In genomic region chr11:47467372-47467771, GRCh38 we compare ENCODE assay signal across 8 cellular contexts. TPM values are rescaled to one million over a fixed set of nuclear protein-coding genes. Genes with fewer than 3 reads are reported as not detected.
DNase-seq lines count a peak whose midpoint lies in the region; ATAC-seq, FAIRE-seq and TF ChIP-seq lines count a peak whose summit lies in the region.

No MANE protein-coding gene starts in this region.

- no peaks in the 10 kb centered on the region for H3K27me3 ChIP-seq in CD4-positive, alpha-beta memory T cell (ENCODE audit: insufficient read depth, low read length)

- no peaks in the 10 kb centered on the region for H3K9me3 ChIP-seq in CD4-positive, alpha-beta memory T cell (ENCODE audit: control insufficient read depth in 1 of 2, low read length in 2 of 2)

- POLR2A ChIA-PET in CD4-positive, alpha-beta memory T cell (lab: Charles Lee; ENCODE audit: partially characterized antibody) = interaction anchor here (0.6 kb wide), 1 partner anchor 85 kb away, joined by 3 read pairs; no protein-coding TSS in a partner anchor

- H3K27ac ChIP-seq in CD4-positive, alpha-beta memory T cell (ENCODE audit: low read depth, low read length) = no peak overlapping the region
- peak overlapping the region; percentile 80 for H3K27ac ChIP-seq in caudate nucleus (ENCODE audit: low read depth, low read length)

- H3K4me1 ChIP-seq in CD4-positive, alpha-beta memory T cell (ENCODE audit: insufficient read depth, low read length) = peaks cover 4% of the 10 kb centered on the region

- DNase-seq in CD4-positive, alpha-beta memory T cell = no peak
- DNase-seq in NCI-H146 treated with DMSO at 0.1 percent for 48 hours (lab: John Stamatoyannopoulos, UW; ENCODE audit: unreplicated experiment) (peak; percentile 81), caudate nucleus (lab: John Stamatoyannopoulos, UW) (peak in 4 of 61 donors; percentile 31 to 71 (median 33)), nephron progenitor cell (no peak), AG08395 (ENCODE audit: low spot score) (no peak), H54 (ENCODE audit: insufficient read length, low spot score) (no peak), GM13977 (ENCODE audit: low spot score) (no peak)

- H3K4me1 Mint-ChIP-seq in CD4-positive, alpha-beta memory T cell = peaks cover 2 to 12% (median 6%) of the 10 kb centered on the region in 4 donors
- peaks cover 51% of the 10 kb centered on the region for H3K4me1 Mint-ChIP-seq in nephron progenitor cell

- no peak for ATAC-seq in GM19467 (IDR thresholded peaks at IDR 0.05; ENCODE audit: unreplicated experiment)

- TF ChIP-seq POLR2A in H54 (IDR thresholded peaks at IDR 0.05; ENCODE audit: low read depth, low read length) = no peak

- TF ChIP-seq CTCF in nephron progenitor cell (IDR thresholded peaks at IDR 0.05) (no peak), GM13977 (IDR thresholded peaks at IDR 0.05; ENCODE audit: extremely low read depth, insufficient read depth, missing control alignments) (no peak)

- peak overlapping the region in 4 of 7 donors; percentile 29 to 85 (median 74) for H3K27ac Mint-ChIP-seq in CD4-positive, alpha-beta memory T cell
- H3K27ac Mint-ChIP-seq in nephron progenitor cell = peak overlapping the region; percentile 94

- CTCF ChIA-PET in CD4-positive, alpha-beta memory T cell (lab: Charles Lee; ENCODE audit: partially characterized antibody) = no interaction called here

- intact Hi-C loops in CD4-positive, alpha-beta memory T cell (cut with micrococcal nuclease) = no loop called here

- H3K9me3 Mint-ChIP-seq in CD4-positive, alpha-beta memory T cell = peaks cover 0 to 1% (median 0%) of the 10 kb centered on the region in 8 donors
- no peaks in the 10 kb centered on the region for H3K9me3 Mint-ChIP-seq in nephron progenitor cell

- H3K36me3 Mint-ChIP-seq in CD4-positive, alpha-beta memory T cell = peaks cover 15 to 71% of the 10 kb centered on the region in 2 donors
- peaks cover 60% of the 10 kb centered on the region for H3K36me3 Mint-ChIP-seq in nephron progenitor cell (ENCODE audit: low read depth)

- H3K4me3 Mint-ChIP-seq in CD4-positive, alpha-beta memory T cell = no peak overlapping the region
- no peak overlapping the region for H3K4me3 Mint-ChIP-seq in nephron progenitor cell

- H3K27me3 Mint-ChIP-seq in CD4-positive, alpha-beta memory T cell = no peaks in the 10 kb centered on the region
- no peaks in the 10 kb centered on the region for H3K27me3 Mint-ChIP-seq in nephron progenitor cell (ENCODE audit: low read depth, poor library complexity)

- H3K36me3 ChIP-seq in CD4-positive, alpha-beta memory T cell (ENCODE audit: insufficient read depth, low read length) = peaks cover 62% of the 10 kb centered on the region

- no peak overlapping the region for H3K4me3 ChIP-seq in CD4-positive, alpha-beta memory T cell (ENCODE audit: low read length in 2 of 2)

- in situ Hi-C loops in GM13977 (cut with MboI; ENCODE audit: low pct_unique_long_range_greater_than_20kb, low sequenced_read_pairs, unreplicated experiment) = no loop called here

- no peak for FAIRE-seq in H54 (lab: Jason Lieb, UNC)

RNA-seq across cellular contexts. Expression of gene RAPSN, which starts 18.4 kb away (rescaled TPM):
- 1 to 10 TPM in 1 of 2 experiments, under 1 TPM in 1; 0.55 to 1.7 TPM for total RNA-seq in CD4-positive, alpha-beta memory T cell
- polyA plus RNA-seq in CD4-positive, alpha-beta memory T cell = not detected

RNA-seq across cellular contexts. Expression of gene PSMC3, which starts 41.1 kb away (rescaled TPM):
- 10 to 100 TPM; 53.9 to 59.6 TPM for total RNA-seq in CD4-positive, alpha-beta memory T cell
- 100 to 1,000 TPM; 114 to 152 TPM for polyA plus RNA-seq in CD4-positive, alpha-beta memory T cell

RNA-seq across cellular contexts. Expression of gene SLC39A13, which starts 59.0 kb away (rescaled TPM):
- total RNA-seq in CD4-positive, alpha-beta memory T cell = 10 to 100 TPM; 63.6 to 68.3 TPM
- 10 to 100 TPM; 22.3 to 33.6 TPM for polyA plus RNA-seq in CD4-positive, alpha-beta memory T cell
